Comparison of ENCODE assay signal across 11 cellular contexts in genomic region chr6:137970368-137970767, GRCh38.
A peak's percentile ranks its signal among the peaks of the same experiment; 100 is the strongest.
DNase-seq lines count a peak whose midpoint lies in the region; ATAC-seq and TF ChIP-seq lines count a peak whose summit lies in the region.
"Had no signal": no experiment of that assay in that cellular context is flagged by ENCODE, and none has a peak within 500 bp of the region (broad histone marks: within the 10 kb centered on the region; RNA-seq: fewer than 3 reads in every experiment).

No MANE protein-coding gene starts in this region.

- peak; percentile 18 for ATAC-seq in activated CD8-positive, alpha-beta memory T cell treated with anti-CD3 and anti-CD28 coated beads, Interleukin-2, amount 10 ng/mL, durations not matched to agents 7 days and 5 days
- ATAC-seq in HG02623 (IDR thresholded peaks at IDR 0.05; ENCODE audit: unreplicated experiment): peak; percentile 46
- no peak for ATAC-seq in HG03039 (IDR thresholded peaks at IDR 0.05; ENCODE audit: unreplicated experiment)
- ATAC-seq: Right ventricle myocardium inferior had no signal

- intact Hi-C loops in tibial artery (cut with DNase I; ENCODE audit: low total_unique reads): no loop called here

- TF ChIP-seq CTCF in tibial artery (IDR thresholded peaks at IDR 0.05): no peak

- H3K27me3 ChIP-seq in tibial artery: no peaks in the 10 kb centered on the region

- H3K27ac Mint-ChIP-seq in activated CD8-positive, alpha-beta memory T cell treated with anti-CD3 and anti-CD28 coated beads, Interleukin-2, amount 10 ng/mL, durations not matched to agents 7 days and 5 days: peak overlapping the region; percentile 54

- no peak overlapping the region for H3K4me3 ChIP-seq in tibial artery

- H3K4me1 ChIP-seq in tibial artery: no peaks in the 10 kb centered on the region

- no peaks in the 10 kb centered on the region for H3K36me3 ChIP-seq in tibial artery

- H3K4me1 Mint-ChIP-seq in activated CD8-positive, alpha-beta memory T cell treated with anti-CD3 and anti-CD28 coated beads, Interleukin-2, amount 10 ng/mL, durations not matched to agents 7 days and 5 days: peaks cover 58% of the 10 kb centered on the region

- H3K9me3 Mint-ChIP-seq in activated CD8-positive, alpha-beta memory T cell treated with anti-CD3 and anti-CD28 coated beads, Interleukin-2, amount 10 ng/mL, durations not matched to agents 7 days and 5 days (ENCODE audit: low read depth): no peaks in the 10 kb centered on the region

- H3K36me3 Mint-ChIP-seq in activated CD8-positive, alpha-beta memory T cell treated with anti-CD3 and anti-CD28 coated beads, Interleukin-2, amount 10 ng/mL, durations not matched to agents 7 days and 5 days: peaks cover 20% of the 10 kb centered on the region

- no peak overlapping the region for H3K4me3 Mint-ChIP-seq in activated CD8-positive, alpha-beta memory T cell treated with anti-CD3 and anti-CD28 coated beads, Interleukin-2, amount 10 ng/mL, durations not matched to agents 7 days and 5 days
- H3K4me3 Mint-ChIP-seq: nephron progenitor cell had no signal

- CTCF ChIA-PET in activated CD8-positive, alpha-beta memory T cell treated with anti-CD3 and anti-CD28 coated beads, Interleukin-2, amount 10 ng/mL, durations not matched to agents 7 days and 5 days (lab: Charles Lee): interaction anchor here (1.0 to 7.0 kb wide), 7 partner anchors 10 to 272 kb away, joined by 3 to 36 read pairs (median 3); no protein-coding TSS in a partner anchor

- H3K9me3 ChIP-seq in tibial artery: no peaks in the 10 kb centered on the region

- H3K27ac ChIP-seq in tibial artery: no peak overlapping the region

- DNase-seq in activated CD8-positive, alpha-beta memory T cell treated with anti-CD3 and anti-CD28 coated beads, Interleukin-2, amount 10 ng/mL, durations not matched to agents 7 days and 5 days: peak; percentile 58
- DNase-seq in activated CD8-positive, alpha-beta memory T cell treated with anti-CD3 and anti-CD28 coated beads for 24 hours: no peak
- DNase-seq in activated CD4-positive, CD25-positive, alpha-beta regulatory T cell treated with anti-CD3 and anti-CD28 coated beads, Interleukin-2, amount 50 U/mL, for 72 hours: peak; percentile 42
- peak; percentile 18 for DNase-seq in stimulated activated CD8-positive, alpha-beta memory T cell treated with anti-CD3 and anti-CD28 coated beads, Interleukin-4, amount 100 ng/mL, for 24 hours (ENCODE audit: low read depth)
- DNase-seq in tibial artery: no peak
- no peak for DNase-seq in cerebellum (ENCODE audit: low spot score)
- DNase-seq: activated gamma-delta T cell treated with Interleukin-2 at 50 U/mL for 16 hours, nephron progenitor cell had no signal

- no peaks in the 10 kb centered on the region for H3K27me3 Mint-ChIP-seq in activated CD8-positive, alpha-beta memory T cell treated with anti-CD3 and anti-CD28 coated beads, Interleukin-2, amount 10 ng/mL, durations not matched to agents 7 days and 5 days

Comparison
In these comparisons a context has a peak if more than half of its experiments do, and no peak if none do; other contexts are left out.
1. DNase-seq: peak in activated CD8-positive, alpha-beta memory T cell treated with anti-CD3 and anti-CD28 coated beads, Interleukin-2, amount 10 ng/mL, durations not matched to agents 7 days and 5 days (single experiment), activated CD4-positive, CD25-positive, alpha-beta regulatory T cell treated with anti-CD3 and anti-CD28 coated beads, Interleukin-2, amount 50 U/mL, for 72 hours (single experiment) and stimulated activated CD8-positive, alpha-beta memory T cell treated with anti-CD3 and anti-CD28 coated beads, Interleukin-4, amount 100 ng/mL, for 24 hours (single experiment); none in activated CD8-positive, alpha-beta memory T cell treated with anti-CD3 and anti-CD28 coated beads for 24 hours (single experiment), tibial artery (0 of 2) and cerebellum (single experiment).